In the genomic region with DNA sequence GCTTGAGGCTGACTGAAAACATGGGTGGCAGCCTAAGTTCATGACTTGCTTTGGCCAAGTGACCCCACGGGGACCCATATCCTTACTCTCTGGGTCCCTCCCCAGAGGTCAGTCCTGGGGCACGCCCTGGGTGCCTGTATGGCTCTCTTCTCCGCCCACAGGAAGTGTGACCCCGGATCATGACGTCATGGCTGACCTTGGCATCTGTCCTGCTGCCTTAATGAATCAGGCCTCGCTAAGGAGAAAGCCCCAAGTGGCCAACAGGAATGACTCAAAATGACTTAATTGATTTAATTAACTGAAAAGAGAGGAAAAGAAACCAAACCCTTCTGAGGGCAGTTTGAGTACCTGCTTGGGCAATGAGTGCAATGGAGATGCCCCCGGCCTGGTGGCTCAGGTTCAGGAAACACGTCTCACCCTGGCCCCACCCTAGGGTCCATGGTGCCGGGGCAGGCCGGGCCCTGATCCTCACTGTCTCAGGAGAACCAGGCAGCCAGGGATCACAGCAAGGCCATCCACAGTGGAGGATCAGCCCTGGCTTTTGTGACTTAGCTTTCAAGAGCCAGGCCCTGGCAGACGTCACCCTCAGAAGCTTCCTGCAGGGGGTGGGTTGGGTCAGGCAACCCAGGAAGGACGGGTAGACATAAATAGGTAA, we compare ENCODE assay signal across 12 cellular contexts.
DNase-seq lines count a peak whose midpoint lies in the region; ATAC-seq and TF ChIP-seq lines count a peak whose summit lies in the region.
"Had no signal": no experiment of that assay in that cellular context is flagged by ENCODE, and none has a peak within 500 bp of the region (broad histone marks: within the 10 kb centered on the region; RNA-seq: fewer than 3 reads in every experiment).

No MANE protein-coding gene starts in this region.

- no peak overlapping the region for H3K4me3 ChIP-seq in esophagus muscularis mucosa
- no peak overlapping the region for H3K4me3 ChIP-seq in spleen
- H3K4me3 ChIP-seq in CD8-positive, alpha-beta memory T cell (ENCODE audit: low read length), result no peak overlapping the region

- H3K27me3 ChIP-seq in esophagus muscularis mucosa, result no peaks in the 10 kb centered on the region
- no peaks in the 10 kb centered on the region for H3K27me3 ChIP-seq in spleen (replicated peaks in 1 of 7)
- H3K27me3 ChIP-seq in CD8-positive, alpha-beta memory T cell (ENCODE audit: insufficient read depth, low read length, poor library complexity, severe bottlenecking), result no peaks in the 10 kb centered on the region

- H3K4me1 ChIP-seq in esophagus muscularis mucosa (no peaks in the 10 kb centered on the region), spleen (no peaks in the 10 kb centered on the region)
- no peaks in the 10 kb centered on the region for H3K4me1 ChIP-seq in CD8-positive, alpha-beta memory T cell (ENCODE audit: insufficient read depth, low read length)

- intact Hi-C loops in esophagus muscularis mucosa (cut with DNase I) (no loop called here), spleen (cut with DNase I; ENCODE audit: low total_unique reads) (no loop called here)

- TF ChIP-seq EP300 in esophagus muscularis mucosa (IDR thresholded peaks at IDR 0.05), result no peak

- TF ChIP-seq POLR2A in esophagus muscularis mucosa (IDR thresholded peaks at IDR 0.05; ENCODE audit: low read depth) (no peak), spleen (IDR thresholded peaks at IDR 0.05) (no peak)

- no peaks in the 10 kb centered on the region for H3K9me3 Mint-ChIP-seq in CD8-positive, alpha-beta memory T cell
- no peaks in the 10 kb centered on the region for H3K9me3 Mint-ChIP-seq in nephron progenitor cell
- H3K9me3 Mint-ChIP-seq: activated naive CD4-positive, alpha-beta T cell treated with anti-CD3 and anti-CD28 coated beads, Interleukin-2, amount 50 U/mL, for 24 hours had no signal

- H3K4me1 Mint-ChIP-seq in CD8-positive, alpha-beta memory T cell, result no peaks in the 10 kb centered on the region
- H3K4me1 Mint-ChIP-seq in nephron progenitor cell, result peaks cover 19% of the 10 kb centered on the region
- H3K4me1 Mint-ChIP-seq: activated naive CD4-positive, alpha-beta T cell treated with anti-CD3 and anti-CD28 coated beads, Interleukin-2, amount 50 U/mL, for 24 hours had no signal

- peak overlapping the region; percentile 73 for H3K27ac ChIP-seq in RWPE1
- H3K27ac ChIP-seq in esophagus muscularis mucosa (replicated peaks in 1 of 4), result no peak overlapping the region
- H3K27ac ChIP-seq in spleen, result peak overlapping the region in 3 of 8 donors; percentile 38 to 46 (median 45)
- no peak overlapping the region for H3K27ac ChIP-seq in CD8-positive, alpha-beta memory T cell (ENCODE audit: low read depth, low read length)

- no peaks in the 10 kb centered on the region for H3K36me3 Mint-ChIP-seq in CD8-positive, alpha-beta memory T cell
- H3K36me3 Mint-ChIP-seq in nephron progenitor cell (ENCODE audit: low read depth), result no peaks in the 10 kb centered on the region
- H3K36me3 Mint-ChIP-seq: activated naive CD4-positive, alpha-beta T cell treated with anti-CD3 and anti-CD28 coated beads, Interleukin-2, amount 50 U/mL, for 24 hours had no signal

- 70% methylated on average over 10 of the region's 12 CpGs for WGBS in esophagus muscularis mucosa
- WGBS in spleen, 5 donors, result 66 to 80% (median 72%) methylated on average over 11 to 12 of the region's 12 CpGs

- DNase-seq in GM13976 (ENCODE audit: low spot score) (peak; percentile 7), RWPE1 (ENCODE audit: low spot score) (peak; percentile 25), esophagus muscularis mucosa (ENCODE audit: extremely low spot score) (peak; percentile 90), spleen (peak; percentile 64), nephron progenitor cell (no peak)
- DNase-seq in CD8-positive, alpha-beta memory T cell, result no peak
- DNase-seq: midbrain, NCI-H1436, SHP77 treated with DMSO at 0.1 percent for 48 hours had no signal

- ATAC-seq in HG03571 (IDR thresholded peaks at IDR 0.05; ENCODE audit: unreplicated experiment), result no peak

- H3K4me3 Mint-ChIP-seq in CD8-positive, alpha-beta memory T cell, result no peak overlapping the region
- H3K4me3 Mint-ChIP-seq in nephron progenitor cell, result no peak overlapping the region
- H3K4me3 Mint-ChIP-seq: activated naive CD4-positive, alpha-beta T cell treated with anti-CD3 and anti-CD28 coated beads, Interleukin-2, amount 50 U/mL, for 24 hours; IgD-negative memory B cell had no signal

- in situ Hi-C loops in GM13976 (cut with MboI; ENCODE audit: low sequenced_read_pairs, unreplicated experiment), result no loop called here

- CTCF ChIA-PET in RWPE1 (lab: Yijun Ruan, JAX), result interaction anchor here (0.6 to 0.7 kb wide), 2 partner anchors 24 to 146 kb away, joined by 3 read pairs; no protein-coding TSS in a partner anchor
- CTCF ChIA-PET in CD8-positive, alpha-beta memory T cell (lab: Charles Lee), result no interaction called here

- H3K9me3 ChIP-seq in esophagus muscularis mucosa, result no peaks in the 10 kb centered on the region
- H3K9me3 ChIP-seq in spleen, result no peaks in the 10 kb centered on the region
- no peaks in the 10 kb centered on the region for H3K9me3 ChIP-seq in CD8-positive, alpha-beta memory T cell (ENCODE audit: low read length)

- H3K36me3 ChIP-seq in esophagus muscularis mucosa (no peaks in the 10 kb centered on the region), spleen (no peaks in the 10 kb centered on the region)
- H3K36me3 ChIP-seq in CD8-positive, alpha-beta memory T cell (ENCODE audit: insufficient read depth, low read length), result no peaks in the 10 kb centered on the region

- peak overlapping the region in 1 of 8 donors; percentile 62 for H3K27ac Mint-ChIP-seq in CD8-positive, alpha-beta memory T cell
- no peak overlapping the region for H3K27ac Mint-ChIP-seq in nephron progenitor cell
- H3K27ac Mint-ChIP-seq: activated naive CD4-positive, alpha-beta T cell treated with anti-CD3 and anti-CD28 coated beads, Interleukin-2, amount 50 U/mL, for 24 hours; IgD-negative memory B cell had no signal

- POLR2A ChIA-PET in RWPE1 (lab: Yijun Ruan, JAX; ENCODE audit: low non-redundant PET), result no interaction called here
- POLR2A ChIA-PET in CD8-positive, alpha-beta memory T cell (lab: Charles Lee), result no interaction called here

- peaks cover 3 to 4% of the 10 kb centered on the region in 2 donors for H3K27me3 Mint-ChIP-seq in CD8-positive, alpha-beta memory T cell
- peaks cover 18% of the 10 kb centered on the region for H3K27me3 Mint-ChIP-seq in nephron progenitor cell (ENCODE audit: low read depth, poor library complexity)

- no peak for TF ChIP-seq CTCF in GM13976 (IDR thresholded peaks at IDR 0.05; ENCODE audit: borderline replicate concordance, control extremely low read depth, extremely low read depth, insufficient read depth, missing control alignments)
- no peak for TF ChIP-seq CTCF in RWPE1 (conservative IDR thresholded peaks at IDR 0.05; ENCODE audit: low read depth)
- no peak for TF ChIP-seq CTCF in esophagus muscularis mucosa (IDR thresholded peaks at IDR 0.05)
- no peak for TF ChIP-seq CTCF in spleen (IDR thresholded peaks at IDR 0.05 in 8 of 11, conservative IDR thresholded peaks at IDR 0.05 in 3 of 11)
- no peak for TF ChIP-seq CTCF in nephron progenitor cell (IDR thresholded peaks at IDR 0.05)

Comparison
In these comparisons a context has a peak if more than half of its experiments do, and no peak if none do; other contexts are left out.
1. DNase-seq: peak in GM13976 (single experiment), RWPE1 (single experiment), esophagus muscularis mucosa (single experiment) and spleen (single experiment); none in CD8-positive, alpha-beta memory T cell (0 of 5) and nephron progenitor cell (single experiment).